Comparison of ENCODE assay signal across 23 cellular contexts in genomic region chr7:96670338-96671289, GRCh38. TPM values are rescaled to one million over a fixed set of nuclear protein-coding genes. Genes with fewer than 3 reads are reported as not detected.
DNase-seq lines count a peak whose midpoint lies in the region; ATAC-seq, FAIRE-seq and TF ChIP-seq lines count a peak whose summit lies in the region.
"Had no signal": no experiment of that assay in that cellular context is flagged by ENCODE, and none has a peak within 500 bp of the region (broad histone marks: within the 10 kb centered on the region; RNA-seq: fewer than 3 reads in every experiment).

No MANE protein-coding gene starts in this region.

- no peak overlapping the region for H3K27ac ChIP-seq in psoas muscle
- H3K27ac ChIP-seq: brain microvascular endothelial cell, thoracic aorta had no signal

- TF ChIP-seq POLR2A in GM12891 (IDR thresholded peaks at IDR 0.05; ENCODE audit: low read depth, low read length): no peak

- no peak for TF ChIP-seq CTCF in D721Med (IDR thresholded peaks at IDR 0.05; ENCODE audit: insufficient read depth, missing control alignments)
- no peak for TF ChIP-seq CTCF in psoas muscle (IDR thresholded peaks at IDR 0.05)

- FAIRE-seq in D721Med (lab: Jason Lieb, UNC) (peak; percentile 73), colon (lab: Jason Lieb, UNC) (peak; percentile 18), GM12891 (lab: Jason Lieb, UNC) (no peak)
- FAIRE-seq: kidney had no signal

- no peak for DNase-seq in D721Med (ENCODE audit: insufficient read length, low spot score)
- peak in 2 of 3 experiments; percentile 48 to 88 for DNase-seq in NCI-H1417 (lab: John Stamatoyannopoulos, UW)
- DNase-seq in NCI-H748 (lab: John Stamatoyannopoulos, UW; ENCODE audit: unreplicated experiment): peak; percentile 86
- DNase-seq in psoas muscle: no peak
- DNase-seq in GM12891 (ENCODE audit: insufficient read length, low spot score): no peak
- DNase-seq in dedifferentiated amniotic fluid mesenchymal stem cell (ENCODE audit: extremely low spot score): no peak
- DNase-seq: activated CD4-positive, CD25-positive, alpha-beta regulatory T cell treated with anti-CD3 and anti-CD28 coated beads, Interleukin-2, amount 50 U/mL, for 72 hours; activated CD8-positive, alpha-beta memory T cell treated with anti-CD3 and anti-CD28 coated beads, Interleukin-2, amount 10 ng/mL, durations not matched to agents 7 days and 5 days; activated naive CD8-positive, alpha-beta T cell treated with anti-CD3 and anti-CD28 coated beads, Interleukin-2, amount 50 U/mL, for 24 hours; brain microvascular endothelial cell; CD4-positive, alpha-beta memory T cell; foreskin fibroblast; H7; hippocampal formation; kidney; MM.1S; NK-92 treated with Interleukin-12 subunit alpha and Interleukin-12 subunit beta, amount 100 ng/mL, for 24 hours; stimulated activated naive B cell treated with anti-CD40 and anti-IgM and Interleukin-4, amounts not matched to agents 10 μg/mL and 1 μg/mL and 100 μg/mL, for 72 hours; T1000 had no signal

- intact Hi-C loops in psoas muscle (cut with DNase I): no loop called here

- no peaks in the 10 kb centered on the region for H3K27me3 ChIP-seq in psoas muscle (ENCODE audit: insufficient read depth in 3 of 3, low read length in 2 of 3)
- H3K27me3 ChIP-seq: brain microvascular endothelial cell had no signal

- no peaks in the 10 kb centered on the region for H3K9me3 ChIP-seq in psoas muscle
- H3K9me3 ChIP-seq: thoracic aorta had no signal

- peaks cover 3 to 55% of the 10 kb centered on the region in 2 donors for H3K36me3 ChIP-seq in psoas muscle (ENCODE audit: insufficient read depth in 1 of 2, low read depth in 1 of 2)
- H3K36me3 ChIP-seq: brain microvascular endothelial cell had no signal

- no peaks in the 10 kb centered on the region for H3K4me1 ChIP-seq in psoas muscle

- H3K4me3 ChIP-seq in psoas muscle: no peak overlapping the region
- H3K4me3 ChIP-seq: thoracic aorta had no signal

- 85 to 89% (median 86%) methylated on average over 3 of the region's 3 CpGs for WGBS in psoas muscle, 3 donors

- ATAC-seq in psoas muscle (no peak), HG03097 (IDR thresholded peaks at IDR 0.05; ENCODE audit: low FRiP score, unreplicated experiment) (no peak)
- ATAC-seq: activated CD8-positive, alpha-beta memory T cell treated with anti-CD3 and anti-CD28 coated beads, Interleukin-2, amount 10 ng/mL, durations not matched to agents 7 days and 5 days; activated naive CD8-positive, alpha-beta T cell treated with anti-CD3 and anti-CD28 coated beads, Interleukin-2, amount 50 U/mL, for 24 hours; sciatic nerve; stimulated activated naive B cell treated with anti-CD40 and anti-IgM and Interleukin-4, amounts not matched to agents 10 μg/mL and 1 μg/mL and 100 μg/mL, for 72 hours had no signal

TF ChIP-seq in GM12891, 5 proteins besides CTCF, POLR2A, EP300 and RAD21:
- no peak for TF ChIP-seq SPI1 (IDR thresholded peaks at IDR 0.05; ENCODE audit: low read depth, low read length)
- TF ChIP-seq TAF1 (IDR thresholded peaks at IDR 0.05; ENCODE audit: low read depth, low read length): no peak

RNA-seq across cellular contexts. Expression of gene SEM1, which starts 39.0 kb away (rescaled TPM):
- 10 to 100 TPM; 30.5 to 71.7 (median 52.1) TPM for total RNA-seq in psoas muscle
- 100 to 1,000 TPM in 1 of 3 donors, 10 to 100 TPM in 2; 65.6 to 107 (median 74.3) TPM for polyA plus RNA-seq in psoas muscle
- polyA plus RNA-seq in GM12891 (2012; ENCODE audit: low read depth, missing spikeins): 196 TPM

Comparison
In these comparisons a context has a peak if more than half of its experiments do, and no peak if none do; other contexts are left out.
1. DNase-seq: peak in NCI-H1417 (2 of 3) and NCI-H748 (single experiment); none in D721Med (single experiment), psoas muscle (0 of 2), GM12891 (single experiment) and dedifferentiated amniotic fluid mesenchymal stem cell (single experiment).